Comparison of ENCODE assay signal across 1 cellular context in the genomic region with DNA sequence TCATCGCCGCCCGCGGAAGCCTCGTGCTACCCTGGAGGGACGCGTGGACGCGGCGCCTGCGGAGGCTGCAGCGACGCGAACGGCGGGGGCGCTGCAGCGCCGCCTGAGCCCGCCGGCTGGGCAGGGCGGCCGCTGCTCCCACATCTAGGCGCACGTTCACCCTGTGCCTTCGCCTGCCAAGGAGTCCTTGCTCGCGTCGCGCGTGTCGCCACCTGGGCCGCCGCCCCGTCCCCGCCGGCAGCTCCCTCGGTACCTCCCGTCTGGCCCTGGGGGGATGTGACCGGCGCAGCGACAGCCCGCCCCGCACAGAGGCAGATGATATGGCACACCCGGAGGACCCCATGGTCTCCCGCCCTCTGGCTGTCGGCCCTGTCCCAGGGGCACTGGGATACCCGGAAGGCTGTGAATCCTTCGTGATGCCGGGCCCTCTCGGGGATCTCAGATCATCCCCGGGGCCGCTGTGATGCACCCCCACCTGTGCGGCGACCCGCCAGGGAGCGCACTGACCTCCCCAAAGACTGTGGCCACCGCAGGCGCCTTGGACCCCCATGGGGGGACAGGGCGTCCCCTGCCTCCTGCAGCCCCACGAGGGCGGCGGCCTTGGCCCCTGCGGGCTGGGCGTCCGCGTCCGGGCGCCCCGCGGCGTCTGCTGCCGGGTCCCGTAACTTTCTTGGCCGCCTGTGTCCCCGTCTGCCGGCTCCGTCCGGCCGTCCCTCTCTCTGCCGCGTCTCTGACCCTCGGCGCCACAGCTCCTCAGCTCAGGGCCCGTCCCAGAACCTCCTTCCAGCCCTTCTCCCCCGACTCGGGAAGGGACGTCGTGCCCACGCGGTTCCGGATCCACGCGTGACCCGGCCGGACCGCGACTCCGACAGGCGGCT.
TF ChIP-seq lines count a peak whose summit lies in the region.

No MANE protein-coding gene starts in this region.

TF ChIP-seq in K562, 482 proteins besides CTCF, POLR2A, EP300 and RAD21 (continued from another document and continues in another):
- TF ChIP-seq, protein P1, sequence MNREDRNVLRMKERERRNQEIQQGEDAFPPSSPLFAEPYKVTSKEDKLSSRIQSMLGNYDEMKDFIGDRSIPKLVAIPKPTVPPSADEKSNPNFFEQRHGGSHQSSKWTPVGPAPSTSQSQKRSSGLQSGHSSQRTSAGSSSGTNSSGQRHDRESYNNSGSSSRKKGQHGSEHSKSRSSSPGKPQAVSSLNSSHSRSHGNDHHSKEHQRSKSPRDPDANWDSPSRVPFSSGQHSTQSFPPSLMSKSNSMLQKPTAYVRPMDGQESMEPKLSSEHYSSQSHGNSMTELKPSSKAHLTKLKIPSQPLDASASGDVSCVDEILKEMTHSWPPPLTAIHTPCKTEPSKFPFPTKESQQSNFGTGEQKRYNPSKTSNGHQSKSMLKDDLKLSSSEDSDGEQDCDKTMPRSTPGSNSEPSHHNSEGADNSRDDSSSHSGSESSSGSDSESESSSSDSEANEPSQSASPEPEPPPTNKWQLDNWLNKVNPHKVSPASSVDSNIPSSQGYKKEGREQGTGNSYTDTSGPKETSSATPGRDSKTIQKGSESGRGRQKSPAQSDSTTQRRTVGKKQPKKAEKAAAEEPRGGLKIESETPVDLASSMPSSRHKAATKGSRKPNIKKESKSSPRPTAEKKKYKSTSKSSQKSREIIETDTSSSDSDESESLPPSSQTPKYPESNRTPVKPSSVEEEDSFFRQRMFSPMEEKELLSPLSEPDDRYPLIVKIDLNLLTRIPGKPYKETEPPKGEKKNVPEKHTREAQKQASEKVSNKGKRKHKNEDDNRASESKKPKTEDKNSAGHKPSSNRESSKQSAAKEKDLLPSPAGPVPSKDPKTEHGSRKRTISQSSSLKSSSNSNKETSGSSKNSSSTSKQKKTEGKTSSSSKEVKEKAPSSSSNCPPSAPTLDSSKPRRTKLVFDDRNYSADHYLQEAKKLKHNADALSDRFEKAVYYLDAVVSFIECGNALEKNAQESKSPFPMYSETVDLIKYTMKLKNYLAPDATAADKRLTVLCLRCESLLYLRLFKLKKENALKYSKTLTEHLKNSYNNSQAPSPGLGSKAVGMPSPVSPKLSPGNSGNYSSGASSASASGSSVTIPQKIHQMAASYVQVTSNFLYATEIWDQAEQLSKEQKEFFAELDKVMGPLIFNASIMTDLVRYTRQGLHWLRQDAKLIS (CRISPR knock-in tag; IDR thresholded peaks at IDR 0.05), result 0 out of 2 replicates have a peak, but pooled peaks have one; percentile 44
- TF ChIP-seq MTA3 (IDR thresholded peaks at IDR 0.05; ENCODE audit: borderline replicate concordance) (peak; percentile 34; the same call in 1 of the 2 replicates), ZNF764 (CRISPR knock-in tag; IDR thresholded peaks at IDR 0.05; ENCODE audit: low read depth) (0 out of 2 replicates have a peak, but pooled peaks have one; percentile 66), POLR2AphosphoS2 (IDR thresholded peaks at IDR 0.05; ENCODE audit: low read length) (no peak), STAT5B (CRISPR knock-in tag; IDR thresholded peaks at IDR 0.05) (no peak), HNRNPUL1 (IDR thresholded peaks at IDR 0.05; ENCODE audit: low read length) (no peak), TARDBP (IDR thresholded peaks at IDR 0.05) (0 out of 2 replicates have a peak, but pooled peaks have one; percentile 30), KAT7 (CRISPR knock-in tag; IDR thresholded peaks at IDR 0.05; ENCODE audit: borderline replicate concordance) (peak; percentile 66; the same call in 1 of the 2 replicates), TEAD2 (tag; IDR thresholded peaks at IDR 0.05) (no peak), JUN (IDR thresholded peaks at IDR 0.05; ENCODE audit: borderline replicate concordance, low read depth, low read length) (no peak), JUN (CRISPR knock-in tag; IDR thresholded peaks at IDR 0.05; ENCODE audit: borderline replicate concordance) (peak; percentile 61; the same call in 1 of the 2 replicates), NFIX (CRISPR knock-in tag; IDR thresholded peaks at IDR 0.05; ENCODE audit: low read depth) (no peak), ERF (CRISPR knock-in tag; IDR thresholded peaks at IDR 0.05) (peak; percentile 79; the same call in 1 of the 2 replicates), TGIF2 (CRISPR knock-in tag; IDR thresholded peaks at IDR 0.05) (peak; percentile 72; the same call in 1 of the 2 replicates), FOSL1 (tag; conservative IDR thresholded peaks at IDR 0.05) (no peak), POLR3A (IDR thresholded peaks at IDR 0.05; ENCODE audit: borderline replicate concordance, extremely low read depth, insufficient read depth, insufficient read length) (no peak), RCOR1 (IDR thresholded peaks at IDR 0.05; ENCODE audit: borderline replicate concordance in 1 of 2, low read depth in 2 of 2, low read length in 2 of 2) (no peak), PHF8 (IDR thresholded peaks at IDR 0.05; ENCODE audit: borderline replicate concordance, low read length) (peak; percentile 42; the same call in 1 of the 2 replicates), NR2C2 (CRISPR knock-in tag; IDR thresholded peaks at IDR 0.05) (0 out of 2 replicates have a peak, but pooled peaks have one; percentile 25), NR2C2 (tag; IDR thresholded peaks at IDR 0.05) (peak; percentile 58), ZNF76 (CRISPR knock-in tag; IDR thresholded peaks at IDR 0.05; ENCODE audit: borderline replicate concordance) (no peak), SMARCC2 (IDR thresholded peaks at IDR 0.05; ENCODE audit: low read depth) (no peak), KDM5B (IDR thresholded peaks at IDR 0.05; ENCODE audit: insufficient replicate concordance, low read depth, low read length) (peak; percentile 58), MTA2 (IDR thresholded peaks at IDR 0.05; ENCODE audit: low read depth) (no peak), TEAD4 (IDR thresholded peaks at IDR 0.05; ENCODE audit: low read length) (peak; percentile 14; the same call in 1 of the 2 replicates), TEAD4 (CRISPR knock-in tag; IDR thresholded peaks at IDR 0.05; ENCODE audit: borderline replicate concordance) (peak; percentile 71), SLC30A9 (CRISPR knock-in tag; IDR thresholded peaks at IDR 0.05) (no peak), FOXJ2 (tag; IDR thresholded peaks at IDR 0.05) (no peak), U2AF1 (optimal IDR thresholded peaks at IDR 0.05; ENCODE audit: low read depth, low read length) (peak; percentile 53), BCL6 (CRISPR knock-in tag; IDR thresholded peaks at IDR 0.05) (no peak), HMGN3 (IDR thresholded peaks at IDR 0.05; ENCODE audit: borderline replicate concordance, extremely low read depth, insufficient read length, low read depth, low read length) (peak; percentile 34), CBFA2T2 (conservative IDR thresholded peaks at IDR 0.05) (no peak), ETV1 (tag; conservative IDR thresholded peaks at IDR 0.05; ENCODE audit: low read depth) (no peak), DACH1 (IDR thresholded peaks at IDR 0.05; ENCODE audit: partially characterized antibody) (no peak), ZNF140 (CRISPR knock-in tag; IDR thresholded peaks at IDR 0.05) (no peak), ATF7 (IDR thresholded peaks at IDR 0.05) (no peak), NR3C1 (CRISPR knock-in tag; IDR thresholded peaks at IDR 0.05) (no peak; the same call in 1 of the 2 replicates), CREB1 (IDR thresholded peaks at IDR 0.05) (0 out of 2 replicates have a peak, but pooled peaks have one; percentile 34), CREB1 (CRISPR knock-in tag; IDR thresholded peaks at IDR 0.05) (peak; percentile 51; the same call in 1 of the 2 replicates), ESRRB (CRISPR knock-in tag; IDR thresholded peaks at IDR 0.05; ENCODE audit: borderline replicate concordance) (no peak), TAF7 (tag; IDR thresholded peaks at IDR 0.05) (no peak), ZNF583 (CRISPR knock-in tag; IDR thresholded peaks at IDR 0.05) (0 out of 2 replicates have a peak, but pooled peaks have one; percentile 55)
- TF ChIP-seq, protein P2, sequence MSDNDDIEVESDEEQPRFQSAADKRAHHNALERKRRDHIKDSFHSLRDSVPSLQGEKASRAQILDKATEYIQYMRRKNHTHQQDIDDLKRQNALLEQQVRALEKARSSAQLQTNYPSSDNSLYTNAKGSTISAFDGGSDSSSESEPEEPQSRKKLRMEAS (CRISPR knock-in tag; IDR thresholded peaks at IDR 0.05), result peak; percentile 78
- TF ChIP-seq, protein P3, sequence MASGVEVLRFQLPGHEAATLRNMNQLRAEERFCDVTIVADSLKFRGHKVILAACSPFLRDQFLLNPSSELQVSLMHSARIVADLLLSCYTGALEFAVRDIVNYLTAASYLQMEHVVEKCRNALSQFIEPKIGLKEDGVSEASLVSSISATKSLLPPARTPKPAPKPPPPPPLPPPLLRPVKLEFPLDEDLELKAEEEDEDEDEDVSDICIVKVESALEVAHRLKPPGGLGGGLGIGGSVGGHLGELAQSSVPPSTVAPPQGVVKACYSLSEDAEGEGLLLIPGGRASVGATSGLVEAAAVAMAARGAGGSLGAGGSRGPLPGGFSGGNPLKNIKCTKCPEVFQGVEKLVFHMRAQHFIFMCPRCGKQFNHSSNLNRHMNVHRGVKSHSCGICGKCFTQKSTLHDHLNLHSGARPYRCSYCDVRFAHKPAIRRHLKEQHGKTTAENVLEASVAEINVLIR (CRISPR knock-in tag; IDR thresholded peaks at IDR 0.05), result peak; percentile 32; the same call in 1 of the 2 replicates
- TF ChIP-seq, protein P4, sequence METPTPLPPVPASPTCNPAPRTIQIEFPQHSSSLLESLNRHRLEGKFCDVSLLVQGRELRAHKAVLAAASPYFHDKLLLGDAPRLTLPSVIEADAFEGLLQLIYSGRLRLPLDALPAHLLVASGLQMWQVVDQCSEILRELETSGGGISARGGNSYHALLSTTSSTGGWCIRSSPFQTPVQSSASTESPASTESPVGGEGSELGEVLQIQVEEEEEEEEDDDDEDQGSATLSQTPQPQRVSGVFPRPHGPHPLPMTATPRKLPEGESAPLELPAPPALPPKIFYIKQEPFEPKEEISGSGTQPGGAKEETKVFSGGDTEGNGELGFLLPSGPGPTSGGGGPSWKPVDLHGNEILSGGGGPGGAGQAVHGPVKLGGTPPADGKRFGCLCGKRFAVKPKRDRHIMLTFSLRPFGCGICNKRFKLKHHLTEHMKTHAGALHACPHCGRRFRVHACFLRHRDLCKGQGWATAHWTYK (CRISPR knock-in tag; IDR thresholded peaks at IDR 0.05), result peak; percentile 79; the same call in 1 of the 2 replicates
- TF ChIP-seq, protein P5, sequence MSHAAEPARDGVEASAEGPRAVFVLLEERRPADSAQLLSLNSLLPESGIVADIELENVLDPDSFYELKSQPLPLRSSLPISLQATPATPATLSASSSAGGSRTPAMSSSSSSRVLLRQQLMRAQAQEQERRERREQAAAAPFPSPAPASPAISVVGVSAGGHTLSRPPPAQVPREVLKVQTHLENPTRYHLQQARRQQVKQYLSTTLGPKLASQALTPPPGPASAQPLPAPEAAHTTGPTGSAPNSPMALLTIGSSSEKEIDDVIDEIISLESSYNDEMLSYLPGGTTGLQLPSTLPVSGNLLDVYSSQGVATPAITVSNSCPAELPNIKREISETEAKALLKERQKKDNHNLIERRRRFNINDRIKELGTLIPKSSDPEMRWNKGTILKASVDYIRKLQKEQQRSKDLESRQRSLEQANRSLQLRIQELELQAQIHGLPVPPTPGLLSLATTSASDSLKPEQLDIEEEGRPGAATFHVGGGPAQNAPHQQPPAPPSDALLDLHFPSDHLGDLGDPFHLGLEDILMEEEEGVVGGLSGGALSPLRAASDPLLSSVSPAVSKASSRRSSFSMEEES (CRISPR knock-in tag; IDR thresholded peaks at IDR 0.05), result no peak
- TF ChIP-seq, protein P6, sequence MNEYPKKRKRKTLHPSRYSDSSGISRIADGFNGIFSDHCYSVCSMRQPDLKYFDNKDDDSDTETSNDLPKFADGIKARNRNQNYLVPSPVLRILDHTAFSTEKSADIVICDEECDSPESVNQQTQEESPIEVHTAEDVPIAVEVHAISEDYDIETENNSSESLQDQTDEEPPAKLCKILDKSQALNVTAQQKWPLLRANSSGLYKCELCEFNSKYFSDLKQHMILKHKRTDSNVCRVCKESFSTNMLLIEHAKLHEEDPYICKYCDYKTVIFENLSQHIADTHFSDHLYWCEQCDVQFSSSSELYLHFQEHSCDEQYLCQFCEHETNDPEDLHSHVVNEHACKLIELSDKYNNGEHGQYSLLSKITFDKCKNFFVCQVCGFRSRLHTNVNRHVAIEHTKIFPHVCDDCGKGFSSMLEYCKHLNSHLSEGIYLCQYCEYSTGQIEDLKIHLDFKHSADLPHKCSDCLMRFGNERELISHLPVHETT (CRISPR knock-in tag; conservative IDR thresholded peaks at IDR 0.05 in 1 of 2, IDR thresholded peaks at IDR 0.05 in 1 of 2), result peak in 1 of 2 experiments; percentile 57; a peak in 1 of 4 replicates
- TF ChIP-seq, protein P7, sequence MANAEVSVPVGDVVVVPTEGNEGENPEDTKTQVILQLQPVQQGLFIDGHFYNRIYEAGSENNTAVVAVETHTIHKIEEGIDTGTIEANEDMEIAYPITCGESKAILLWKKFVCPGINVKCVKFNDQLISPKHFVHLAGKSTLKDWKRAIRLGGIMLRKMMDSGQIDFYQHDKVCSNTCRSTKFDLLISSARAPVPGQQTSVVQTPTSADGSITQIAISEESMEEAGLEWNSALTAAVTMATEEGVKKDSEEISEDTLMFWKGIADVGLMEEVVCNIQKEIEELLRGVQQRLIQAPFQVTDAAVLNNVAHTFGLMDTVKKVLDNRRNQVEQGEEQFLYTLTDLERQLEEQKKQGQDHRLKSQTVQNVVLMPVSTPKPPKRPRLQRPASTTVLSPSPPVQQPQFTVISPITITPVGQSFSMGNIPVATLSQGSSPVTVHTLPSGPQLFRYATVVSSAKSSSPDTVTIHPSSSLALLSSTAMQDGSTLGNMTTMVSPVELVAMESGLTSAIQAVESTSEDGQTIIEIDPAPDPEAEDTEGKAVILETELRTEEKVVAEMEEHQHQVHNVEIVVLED (CRISPR knock-in tag; IDR thresholded peaks at IDR 0.05), result peak; percentile 68
- TF ChIP-seq, protein P8, sequence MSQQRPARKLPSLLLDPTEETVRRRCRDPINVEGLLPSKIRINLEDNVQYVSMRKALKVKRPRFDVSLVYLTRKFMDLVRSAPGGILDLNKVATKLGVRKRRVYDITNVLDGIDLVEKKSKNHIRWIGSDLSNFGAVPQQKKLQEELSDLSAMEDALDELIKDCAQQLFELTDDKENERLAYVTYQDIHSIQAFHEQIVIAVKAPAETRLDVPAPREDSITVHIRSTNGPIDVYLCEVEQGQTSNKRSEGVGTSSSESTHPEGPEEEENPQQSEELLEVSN (IDR thresholded peaks at IDR 0.05; ENCODE audit: borderline replicate concordance in 1 of 2, extremely low read depth in 1 of 2, insufficient read depth in 1 of 2, insufficient read length in 1 of 2, low read depth in 1 of 2, low read length in 1 of 2, poor library complexity in 1 of 2, severe bottlenecking in 1 of 2), result peak; percentile 95 to 98
